In genomic region chr20:37327748-37328147, GRCh38 we compare ENCODE assay signal across 13 cellular contexts. TPM values are rescaled to one million over a fixed set of nuclear protein-coding genes. Genes with fewer than 3 reads are reported as not detected.
DNase-seq lines count a peak whose midpoint lies in the region; ATAC-seq and TF ChIP-seq lines count a peak whose summit lies in the region.
"Had no signal": no experiment of that assay in that cellular context is flagged by ENCODE, and none has a peak within 500 bp of the region (broad histone marks: within the 10 kb centered on the region; RNA-seq: fewer than 3 reads in every experiment).

No MANE protein-coding gene starts in this region.

- H3K36me3 ChIP-seq in mucosa of rectum (ENCODE audit: control insufficient read depth in 2 of 2, insufficient read depth in 2 of 2, low read length in 2 of 2) (no peaks in the 10 kb centered on the region), transverse colon (no peaks in the 10 kb centered on the region)

- peaks cover 2% of the 10 kb centered on the region; the same call in 1 of the 2 replicates for H3K9me3 Mint-ChIP-seq in HFFc6
- H3K9me3 Mint-ChIP-seq in activated naive CD4-positive, alpha-beta T cell treated with anti-CD3 and anti-CD28 coated beads, Interleukin-2, amount 10 ng/mL, durations not matched to agents 7 days and 5 days, result no peaks in the 10 kb centered on the region
- H3K9me3 Mint-ChIP-seq in stimulated activated memory B cell treated with anti-CD40 and anti-IgM and Interleukin-4, amounts not matched to agents 10 μg/mL and 1 μg/mL and 100 μg/mL, for 72 hours, result peaks cover 1% of the 10 kb centered on the region
- H3K9me3 Mint-ChIP-seq: activated T-cell treated with anti-CD3 and anti-CD28 coated beads, Interleukin-2, amount 50 U/mL, for 24 hours had no signal

- CTCF ChIA-PET in activated naive CD4-positive, alpha-beta T cell treated with anti-CD3 and anti-CD28 coated beads, Interleukin-2, amount 10 ng/mL, durations not matched to agents 7 days and 5 days (lab: Charles Lee), result no interaction called here

- H3K9me3 ChIP-seq in mucosa of rectum (ENCODE audit: control insufficient read depth in 2 of 2, low read length in 2 of 2) (no peaks in the 10 kb centered on the region), transverse colon (no peaks in the 10 kb centered on the region)

- in situ Hi-C loops in transverse colon (cut with MboI; ENCODE audit: low pct_ligation_motif_present in 1 of 4, low pct_unique_long_range_greater_than_20kb in 1 of 4, low sequenced_read_pairs in 3 of 4), result no loop called here

- WGBS in transverse colon (ENCODE audit: low coverage in 1 of 2), 2 donors, result 57% methylated on average over 13 of the region's 13 CpGs; no CpG with 5 or more reads in 1 of the 2 donors

- ATAC-seq in HG03378 (IDR thresholded peaks at IDR 0.05; ENCODE audit: unreplicated experiment), result no peak
- ATAC-seq in stimulated activated memory B cell treated with anti-CD40 and anti-IgM and Interleukin-4, amounts not matched to agents 10 μg/mL and 1 μg/mL and 100 μg/mL, for 72 hours, result no peak
- no peak for ATAC-seq in HG02973 (IDR thresholded peaks at IDR 0.05; ENCODE audit: unreplicated experiment)

- H3K9ac ChIP-seq in mucosa of rectum (ENCODE audit: low read depth in 1 of 2, low read length in 2 of 2), result peak overlapping the region in 1 of 2 donors; percentile 30

- peaks cover 48% of the 10 kb centered on the region for H3K4me1 Mint-ChIP-seq in HFFc6 (ENCODE audit: low read depth)
- H3K4me1 Mint-ChIP-seq in activated naive CD4-positive, alpha-beta T cell treated with anti-CD3 and anti-CD28 coated beads, Interleukin-2, amount 10 ng/mL, durations not matched to agents 7 days and 5 days, result no peaks in the 10 kb centered on the region
- peaks cover 6% of the 10 kb centered on the region for H3K4me1 Mint-ChIP-seq in stimulated activated memory B cell treated with anti-CD40 and anti-IgM and Interleukin-4, amounts not matched to agents 10 μg/mL and 1 μg/mL and 100 μg/mL, for 72 hours

- peaks cover 4% of the 10 kb centered on the region for H3K36me3 Mint-ChIP-seq in HFFc6 (ENCODE audit: low read depth)
- H3K36me3 Mint-ChIP-seq in activated naive CD4-positive, alpha-beta T cell treated with anti-CD3 and anti-CD28 coated beads, Interleukin-2, amount 10 ng/mL, durations not matched to agents 7 days and 5 days, result no peaks in the 10 kb centered on the region
- H3K36me3 Mint-ChIP-seq in stimulated activated memory B cell treated with anti-CD40 and anti-IgM and Interleukin-4, amounts not matched to agents 10 μg/mL and 1 μg/mL and 100 μg/mL, for 72 hours, result peaks cover 3% of the 10 kb centered on the region

- H3K27me3 ChIP-seq in mucosa of rectum (ENCODE audit: control insufficient read depth in 2 of 2, insufficient read depth in 2 of 2, low read length in 2 of 2) (no peaks in the 10 kb centered on the region), transverse colon (no peaks in the 10 kb centered on the region)

- intact Hi-C loops in transverse colon (cut with DNase I; ENCODE audit: low total_unique reads), result no loop called here

- peak overlapping the region; percentile 64 for H3K4me3 Mint-ChIP-seq in HFFc6
- H3K4me3 Mint-ChIP-seq in activated naive CD4-positive, alpha-beta T cell treated with anti-CD3 and anti-CD28 coated beads, Interleukin-2, amount 10 ng/mL, durations not matched to agents 7 days and 5 days, result no peak overlapping the region
- no peak overlapping the region for H3K4me3 Mint-ChIP-seq in stimulated activated memory B cell treated with anti-CD40 and anti-IgM and Interleukin-4, amounts not matched to agents 10 μg/mL and 1 μg/mL and 100 μg/mL, for 72 hours
- H3K4me3 Mint-ChIP-seq: activated T-cell treated with anti-CD3 and anti-CD28 coated beads, Interleukin-2, amount 50 U/mL, for 24 hours had no signal

- H3K27me3 Mint-ChIP-seq in HFFc6 (ENCODE audit: insufficient read depth), result no peaks in the 10 kb centered on the region
- H3K27me3 Mint-ChIP-seq in activated naive CD4-positive, alpha-beta T cell treated with anti-CD3 and anti-CD28 coated beads, Interleukin-2, amount 10 ng/mL, durations not matched to agents 7 days and 5 days, result no peaks in the 10 kb centered on the region
- H3K27me3 Mint-ChIP-seq in stimulated activated memory B cell treated with anti-CD40 and anti-IgM and Interleukin-4, amounts not matched to agents 10 μg/mL and 1 μg/mL and 100 μg/mL, for 72 hours, result no peaks in the 10 kb centered on the region
- H3K27me3 Mint-ChIP-seq: activated T-cell treated with anti-CD3 and anti-CD28 coated beads, Interleukin-2, amount 50 U/mL, for 24 hours had no signal

- peak overlapping the region; percentile 91 for H3K27ac Mint-ChIP-seq in HFFc6
- no peak overlapping the region for H3K27ac Mint-ChIP-seq in activated naive CD4-positive, alpha-beta T cell treated with anti-CD3 and anti-CD28 coated beads, Interleukin-2, amount 10 ng/mL, durations not matched to agents 7 days and 5 days
- no peak overlapping the region for H3K27ac Mint-ChIP-seq in stimulated activated memory B cell treated with anti-CD40 and anti-IgM and Interleukin-4, amounts not matched to agents 10 μg/mL and 1 μg/mL and 100 μg/mL, for 72 hours
- H3K27ac Mint-ChIP-seq: activated T-cell treated with anti-CD3 and anti-CD28 coated beads, Interleukin-2, amount 50 U/mL, for 24 hours had no signal

- H3K27ac ChIP-seq in mucosa of rectum (ENCODE audit: low read depth in 2 of 2, low read length in 2 of 2), result peak overlapping the region; percentile 52 to 67
- H3K27ac ChIP-seq in transverse colon, result peak overlapping the region; percentile 72 to 88 (median 81)
- H3K27ac ChIP-seq: VCaP had no signal

- DNase-seq in HFFc6 (peak; percentile 81), fibroblast of mammary gland (ENCODE audit: low read depth) (peak; percentile 96), transverse colon (peak; percentile 80)
- no peak for DNase-seq in activated naive CD4-positive, alpha-beta T cell treated with anti-CD3 and anti-CD28 coated beads, Interleukin-2, amount 10 ng/mL, durations not matched to agents 7 days and 5 days
- DNase-seq: central memory CD4-positive, alpha-beta T cell; mammary epithelial cell; NCI-H345 had no signal

- no peak for TF ChIP-seq POLR2A in transverse colon (IDR thresholded peaks at IDR 0.05)

- TF ChIP-seq CTCF in HFFc6 (IDR thresholded peaks at IDR 0.05), result no peak
- TF ChIP-seq CTCF in fibroblast of mammary gland (conservative IDR thresholded peaks at IDR 0.05; ENCODE audit: control insufficient read depth, insufficient read depth, low read depth, low read length), result no peak
- TF ChIP-seq CTCF in transverse colon (IDR thresholded peaks at IDR 0.05), result no peak

- no peak for TF ChIP-seq EP300 in transverse colon (IDR thresholded peaks at IDR 0.05; ENCODE audit: low read depth)

- H3K4me3 ChIP-seq in fibroblast of mammary gland (ENCODE audit: control insufficient read depth, low read depth, low read length) (no peak overlapping the region), mucosa of rectum (ENCODE audit: low read length in 2 of 2) (no peak overlapping the region), transverse colon (no peak overlapping the region)

- peaks cover 0 to 3% of the 10 kb centered on the region in 2 donors for H3K4me1 ChIP-seq in mucosa of rectum (ENCODE audit: control insufficient read depth in 2 of 2, insufficient read depth in 2 of 2, low read length in 2 of 2)
- peaks cover 18 to 33% (median 20%) of the 10 kb centered on the region in 4 donors for H3K4me1 ChIP-seq in transverse colon

RNA-seq across cellular contexts. Expression of gene SRC, which starts 18.2 kb away (rescaled TPM):
- 10 to 100 TPM; 22.0 to 35.6 (median 24.6) TPM for total RNA-seq in HFFc6 (2021; fragmentation: NEBNext Ultra II Directional; extraction: Animal tissue kit (Norgen Biotek cat#: 25700))
- 100 to 1,000 TPM in 3 of 4 donors, 10 to 100 TPM in 1; 87.0 to 155 (median 130) TPM for total RNA-seq in transverse colon

RNA-seq across cellular contexts. Expression of gene MANBAL, which starts 38.3 kb away (rescaled TPM):
- 10 to 100 TPM; 56.5 to 74.0 (median 67.5) TPM for total RNA-seq in HFFc6 (2021; fragmentation: NEBNext Ultra II Directional; extraction: Animal tissue kit (Norgen Biotek cat#: 25700))
- total RNA-seq in transverse colon, result 10 to 100 TPM in 3 of 4 donors, 1 to 10 TPM in 1; 8.8 to 31.4 (median 21.3) TPM
